Comparison of ENCODE assay signal across 10 cellular contexts in the genomic region with DNA sequence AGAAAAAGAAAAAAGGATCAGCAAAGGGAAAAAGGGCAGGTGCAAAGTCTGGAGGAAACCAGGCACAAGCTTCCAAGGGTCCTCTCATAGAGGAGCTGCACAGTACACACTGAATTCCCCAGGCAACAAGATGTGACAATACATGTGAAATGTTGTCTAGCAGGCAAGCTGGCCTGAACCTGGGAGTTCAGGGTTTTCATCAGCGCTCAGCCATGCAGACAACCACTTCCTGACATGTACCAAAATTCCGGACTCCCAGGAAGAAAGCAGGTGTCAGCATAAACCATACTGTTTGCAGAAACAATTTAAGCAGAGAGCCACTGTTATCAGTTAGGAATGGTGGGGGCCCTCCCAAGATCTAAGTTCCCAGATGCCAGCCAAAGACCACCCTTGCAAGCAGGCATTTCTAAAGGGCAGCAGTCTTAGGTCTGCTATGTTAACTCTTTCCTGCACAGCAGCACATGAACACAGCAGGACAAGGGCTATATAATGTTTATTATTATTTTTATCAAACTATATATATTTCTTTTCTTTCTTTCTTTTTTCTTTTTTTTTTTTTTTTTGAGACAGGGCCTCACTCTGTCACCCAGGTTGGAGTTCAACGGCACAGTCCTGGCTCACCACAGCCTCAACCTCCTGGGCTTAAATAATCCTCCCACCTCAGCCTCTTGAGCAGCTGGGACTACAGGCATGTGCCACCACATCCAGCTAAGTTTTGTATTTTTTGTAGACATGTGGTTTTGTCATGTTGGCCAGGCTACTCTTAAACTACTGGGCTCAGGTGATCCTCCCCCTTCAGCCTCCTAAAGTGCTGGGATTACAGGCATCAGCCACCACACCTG. TPM values are rescaled to one million over a fixed set of nuclear protein-coding genes. Genes with fewer than 3 reads are reported as not detected.
DNase-seq lines count a peak whose midpoint lies in the region; ATAC-seq, FAIRE-seq and TF ChIP-seq lines count a peak whose summit lies in the region.
"Had no signal": no experiment of that assay in that cellular context is flagged by ENCODE, and none has a peak within 500 bp of the region (broad histone marks: within the 10 kb centered on the region; RNA-seq: fewer than 3 reads in every experiment).

No MANE protein-coding gene starts in this region.

- H3K4me2 ChIP-seq in OCI-LY7 (ENCODE audit: low read length) = peak overlapping the region; percentile 55

- no peak overlapping the region for H2AFZ ChIP-seq in OCI-LY7 (ENCODE audit: low read length)

- H3K36me3 Mint-ChIP-seq in naive thymus-derived CD8-positive, alpha-beta T cell = no peaks in the 10 kb centered on the region

- BruUV-seq in OCI-LY7 (replicated peaks; lab: Mats Ljungman, UMichigan) = no TSS peak

- peak overlapping the region in 6 of 10 donors; percentile 8 to 71 (median 50) for H3K27ac Mint-ChIP-seq in naive thymus-derived CD8-positive, alpha-beta T cell

- H3K4me1 ChIP-seq in OCI-LY7 (ENCODE audit: insufficient read depth, low read length, poor library complexity, severe bottlenecking) = peaks cover 34% of the 10 kb centered on the region

- H3K27me3 Mint-ChIP-seq in naive thymus-derived CD8-positive, alpha-beta T cell = no peaks in the 10 kb centered on the region

- CTCF ChIA-PET in OCI-LY7 (lab: Charles Lee; ENCODE audit: unreplicated experiment) = interaction anchor here (1.0 kb wide), 1 partner anchor 13 kb away, joined by 3 read pairs; a partner anchor contains a TSS

- H3K4me3 ChIP-seq in OCI-LY7 (ENCODE audit: low read depth, low read length, poor library complexity, severe bottlenecking) = peak overlapping the region; percentile 12
- H3K4me3 ChIP-seq: lung had no signal

- intact Hi-C loops in OCI-LY7 (cut with micrococcal nuclease; ENCODE audit: unreplicated experiment) = loop anchor here (2.0 kb wide), 1 partner anchor 15 kb away; no protein-coding TSS in a partner anchor

- H3K27ac ChIP-seq in OCI-LY7 (ENCODE audit: low read depth, low read length, poor library complexity, severe bottlenecking) = no peak overlapping the region

- POLR2A ChIA-PET in OCI-LY7 (lab: Charles Lee) = interaction anchor here (0.7 to 3.6 kb wide), 5 partner anchors 12 to 852 kb away, joined by 4 to 23 read pairs (median 6); a partner anchor contains a TSS
- POLR2A ChIA-PET in naive thymus-derived CD8-positive, alpha-beta T cell (lab: Charles Lee) = interaction anchor here (0.7 to 1.4 kb wide), 4 partner anchors 8 to 18 kb away, joined by 3 to 5 read pairs (median 4); no protein-coding TSS in a partner anchor

- H3K9me3 Mint-ChIP-seq in naive thymus-derived CD8-positive, alpha-beta T cell = no peaks in the 10 kb centered on the region

- no peaks in the 10 kb centered on the region for H3K9me2 ChIP-seq in OCI-LY7 (ENCODE audit: insufficient read depth, low read length)

- H3K9me3 ChIP-seq in OCI-LY7 (ENCODE audit: low read length) = no peaks in the 10 kb centered on the region

- H4K20me1 ChIP-seq in OCI-LY7 (ENCODE audit: insufficient read depth, low read length) = no peaks in the 10 kb centered on the region

- peaks cover 8 to 40% (median 12%) of the 10 kb centered on the region in 4 donors for H3K4me1 Mint-ChIP-seq in naive thymus-derived CD8-positive, alpha-beta T cell

- peak; percentile 92 for FAIRE-seq in GM18507 (lab: Jason Lieb, UNC)

- no peaks in the 10 kb centered on the region for H3K36me3 ChIP-seq in OCI-LY7 (ENCODE audit: insufficient read depth, low read length)

- peak overlapping the region in 2 of 10 donors; percentile 29 to 39 for H3K4me3 Mint-ChIP-seq in naive thymus-derived CD8-positive, alpha-beta T cell

- ATAC-seq in HG02678 (IDR thresholded peaks at IDR 0.05; ENCODE audit: unreplicated experiment) (peak; percentile 64), GM21423 (IDR thresholded peaks at IDR 0.05; ENCODE audit: unreplicated experiment) (no peak), GM19455 (IDR thresholded peaks at IDR 0.05; ENCODE audit: unreplicated experiment) (no peak)
- peak in 1 of 2 donors; percentile 35 for ATAC-seq in naive thymus-derived CD8-positive, alpha-beta T cell

- no peak for TF ChIP-seq CTCF in OCI-LY7 (conservative IDR thresholded peaks at IDR 0.05; ENCODE audit: low read length)

- no peaks in the 10 kb centered on the region for H3K79me2 ChIP-seq in OCI-LY7 (ENCODE audit: insufficient read depth, low read depth, low read length)

- no peak for DNase-seq in GM18507 (ENCODE audit: extremely low spot score, insufficient read length, low read depth)
- peak; percentile 77 for DNase-seq in OCI-LY7 (ENCODE audit: low spot score)
- DNase-seq in naive thymus-derived CD8-positive, alpha-beta T cell = no peak
- no peak for DNase-seq in middle frontal gyrus (ENCODE audit: extremely low spot score, low spot score)
- no peak for DNase-seq in amygdala (lab: John Stamatoyannopoulos, UW)
- DNase-seq: SHP77 had no signal

RNA-seq across cellular contexts. Expression of a gene that starts 10.1 kb away (rescaled TPM):
- 0.06 and 0.08 TPM in 2 replicates for total RNA-seq in OCI-LY7 (2014; rRNA removed; shearing (Covaris generic))
- total RNA-seq in OCI-LY7 (2022) = 1.9 and 2.4 TPM in 2 replicates
- total RNA-seq in naive thymus-derived CD8-positive, alpha-beta T cell = 1 to 10 TPM; 6.8 to 8.7 TPM
- 1 to 10 TPM; 1.9 to 4.0 (median 2.5) TPM for polyA plus RNA-seq in naive thymus-derived CD8-positive, alpha-beta T cell

RNA-seq across cellular contexts. Expression of a gene that starts 12.5 kb away (rescaled TPM):
- 56.6 and 58.3 TPM in 2 replicates for total RNA-seq in OCI-LY7 (2014; rRNA removed; shearing (Covaris generic))
- total RNA-seq in OCI-LY7 (2022) = 98.7 and 109 TPM in 2 replicates
- 10 to 100 TPM; 43.1 to 44.4 TPM for total RNA-seq in naive thymus-derived CD8-positive, alpha-beta T cell
- polyA plus RNA-seq in naive thymus-derived CD8-positive, alpha-beta T cell = 100 to 1,000 TPM in 2 of 3 donors, 10 to 100 TPM in 1; 99.6 to 179 (median 111) TPM

RNA-seq across cellular contexts. Expression of a gene that starts 26.4 kb away (rescaled TPM):
- total RNA-seq in OCI-LY7 (2014; rRNA removed; shearing (Covaris generic)) = 3.8 and 8.5 TPM in 2 replicates
- 10.6 and 10.7 TPM in 2 replicates for total RNA-seq in OCI-LY7 (2022)
- 1 to 10 TPM; 3.5 to 3.9 TPM for total RNA-seq in naive thymus-derived CD8-positive, alpha-beta T cell
- under 1 TPM in 2 of 3 donors, not detected in 1; 0.48 to 0.50 TPM for polyA plus RNA-seq in naive thymus-derived CD8-positive, alpha-beta T cell

RNA-seq across cellular contexts. Expression of a gene that starts 39.4 kb away (rescaled TPM):
- total RNA-seq in OCI-LY7 (2014; rRNA removed; shearing (Covaris generic)) = 0.19 TPM in 1 of 2 replicates, not detected in the other
- total RNA-seq in OCI-LY7 (2022) = 0.91 TPM in 1 of 2 replicates, not detected in the other
- under 1 TPM in 1 of 2 experiments, not detected in 1; 0.58 TPM for total RNA-seq in naive thymus-derived CD8-positive, alpha-beta T cell
- polyA plus RNA-seq in naive thymus-derived CD8-positive, alpha-beta T cell = under 1 TPM in 1 of 3 donors, not detected in 2; 0.18 TPM
